ENCODE assay signal across 1 cellular context in the genomic region with DNA sequence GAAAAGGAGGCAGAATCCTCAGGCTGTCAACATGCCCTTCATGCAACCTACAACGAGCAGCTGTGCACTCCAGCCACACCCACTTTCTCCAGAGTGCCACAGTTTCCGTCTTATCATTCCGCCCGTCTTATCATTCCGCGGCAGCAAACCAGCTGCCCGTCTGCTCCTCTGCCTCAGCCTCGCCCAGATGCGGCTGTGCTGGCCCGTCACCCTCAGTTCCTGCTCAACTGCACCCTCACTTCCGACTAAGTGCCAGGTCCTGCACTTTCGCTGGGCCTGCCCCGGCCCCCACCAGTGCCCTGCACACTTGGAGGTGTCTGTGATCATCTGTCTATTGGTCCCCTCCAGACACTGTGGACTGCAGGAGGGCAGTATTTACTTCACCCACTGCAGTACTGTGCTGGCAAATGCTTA.
TF ChIP-seq lines count a peak whose summit lies in the region.

No MANE protein-coding gene starts in this region.

TF ChIP-seq in K562, 482 proteins besides CTCF, POLR2A, EP300 and RAD21 (continued from another document and continues in another):
- TF ChIP-seq CUX1 (CRISPR knock-in tag; IDR thresholded peaks at IDR 0.05) (peak; percentile 93), CREB3 (tag; conservative IDR thresholded peaks at IDR 0.05; ENCODE audit: low read depth) (peak; percentile 75; the same call in 1 of the 2 replicates), PTRF (tag; IDR thresholded peaks at IDR 0.05) (no peak), HDGF (IDR thresholded peaks at IDR 0.05) (0 out of 2 replicates have a peak, but pooled peaks have one; percentile 34), ARID4B (CRISPR knock-in tag; IDR thresholded peaks at IDR 0.05) (peak; percentile 94), SMARCA4 (IDR thresholded peaks at IDR 0.05) (peak; percentile 99), HMG20B (CRISPR knock-in tag; IDR thresholded peaks at IDR 0.05) (no peak), HDAC3 (IDR thresholded peaks at IDR 0.05; ENCODE audit: borderline replicate concordance, partially characterized antibody) (peak; percentile 92), ZNF766 (CRISPR knock-in tag; conservative IDR thresholded peaks at IDR 0.05) (peak; percentile 94), PCBP1 (IDR thresholded peaks at IDR 0.05; ENCODE audit: low read depth, low read length, poor library complexity, severe bottlenecking) (no peak), TFAM (CRISPR knock-in tag; conservative IDR thresholded peaks at IDR 0.05) (no peak), GTF3C2 (IDR thresholded peaks at IDR 0.05; ENCODE audit: borderline replicate concordance, extremely low read depth, insufficient read length) (no peak), CBX5 (IDR thresholded peaks at IDR 0.05; ENCODE audit: borderline replicate concordance, low read depth) (peak; percentile 61; the same call in 1 of the 2 replicates), BACH1 (tag; IDR thresholded peaks at IDR 0.05) (0 out of 2 replicates have a peak, but pooled peaks have one; percentile 20), PURB (CRISPR knock-in tag; IDR thresholded peaks at IDR 0.05; ENCODE audit: low read depth) (no peak), KLF16 (IDR thresholded peaks at IDR 0.05) (peak; percentile 99), MAFG (tag; conservative IDR thresholded peaks at IDR 0.05) (peak; percentile 51; the same call in 1 of the 2 replicates), HEY1 (CRISPR knock-in tag; IDR thresholded peaks at IDR 0.05; ENCODE audit: borderline replicate concordance) (0 out of 2 replicates have a peak, but pooled peaks have one; percentile 55), TAF1 (IDR thresholded peaks at IDR 0.05; ENCODE audit: control insufficient read depth, extremely low read depth, insufficient read depth, low read length, severe bottlenecking) (no peak), GTF2F1 (IDR thresholded peaks at IDR 0.05; ENCODE audit: low read depth, low read length) (no peak), SMARCA5 (IDR thresholded peaks at IDR 0.05) (no peak), CXXC5 (CRISPR knock-in tag; IDR thresholded peaks at IDR 0.05) (peak; percentile 94), HDAC8 (tag; IDR thresholded peaks at IDR 0.05) (no peak), SRSF9 (IDR thresholded peaks at IDR 0.05; ENCODE audit: borderline replicate concordance, low read depth, low read length) (no peak), ZNF79 (CRISPR knock-in tag; IDR thresholded peaks at IDR 0.05; ENCODE audit: low read depth) (no peak), RFX1 (IDR thresholded peaks at IDR 0.05) (no peak)
- TF ChIP-seq, protein P1, sequence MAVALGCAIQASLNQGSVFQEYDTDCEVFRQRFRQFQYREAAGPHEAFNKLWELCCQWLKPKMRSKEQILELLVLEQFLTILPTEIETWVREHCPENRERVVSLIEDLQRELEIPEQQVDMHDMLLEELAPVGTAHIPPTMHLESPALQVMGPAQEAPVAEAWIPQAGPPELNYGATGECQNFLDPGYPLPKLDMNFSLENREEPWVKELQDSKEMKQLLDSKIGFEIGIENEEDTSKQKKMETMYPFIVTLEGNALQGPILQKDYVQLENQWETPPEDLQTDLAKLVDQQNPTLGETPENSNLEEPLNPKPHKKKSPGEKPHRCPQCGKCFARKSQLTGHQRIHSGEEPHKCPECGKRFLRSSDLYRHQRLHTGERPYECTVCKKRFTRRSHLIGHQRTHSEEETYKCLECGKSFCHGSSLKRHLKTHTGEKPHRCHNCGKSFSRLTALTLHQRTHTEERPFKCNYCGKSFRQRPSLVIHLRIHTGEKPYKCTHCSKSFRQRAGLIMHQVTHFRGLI (CRISPR knock-in tag; IDR thresholded peaks at IDR 0.05): no peak
- TF ChIP-seq, protein P2, sequence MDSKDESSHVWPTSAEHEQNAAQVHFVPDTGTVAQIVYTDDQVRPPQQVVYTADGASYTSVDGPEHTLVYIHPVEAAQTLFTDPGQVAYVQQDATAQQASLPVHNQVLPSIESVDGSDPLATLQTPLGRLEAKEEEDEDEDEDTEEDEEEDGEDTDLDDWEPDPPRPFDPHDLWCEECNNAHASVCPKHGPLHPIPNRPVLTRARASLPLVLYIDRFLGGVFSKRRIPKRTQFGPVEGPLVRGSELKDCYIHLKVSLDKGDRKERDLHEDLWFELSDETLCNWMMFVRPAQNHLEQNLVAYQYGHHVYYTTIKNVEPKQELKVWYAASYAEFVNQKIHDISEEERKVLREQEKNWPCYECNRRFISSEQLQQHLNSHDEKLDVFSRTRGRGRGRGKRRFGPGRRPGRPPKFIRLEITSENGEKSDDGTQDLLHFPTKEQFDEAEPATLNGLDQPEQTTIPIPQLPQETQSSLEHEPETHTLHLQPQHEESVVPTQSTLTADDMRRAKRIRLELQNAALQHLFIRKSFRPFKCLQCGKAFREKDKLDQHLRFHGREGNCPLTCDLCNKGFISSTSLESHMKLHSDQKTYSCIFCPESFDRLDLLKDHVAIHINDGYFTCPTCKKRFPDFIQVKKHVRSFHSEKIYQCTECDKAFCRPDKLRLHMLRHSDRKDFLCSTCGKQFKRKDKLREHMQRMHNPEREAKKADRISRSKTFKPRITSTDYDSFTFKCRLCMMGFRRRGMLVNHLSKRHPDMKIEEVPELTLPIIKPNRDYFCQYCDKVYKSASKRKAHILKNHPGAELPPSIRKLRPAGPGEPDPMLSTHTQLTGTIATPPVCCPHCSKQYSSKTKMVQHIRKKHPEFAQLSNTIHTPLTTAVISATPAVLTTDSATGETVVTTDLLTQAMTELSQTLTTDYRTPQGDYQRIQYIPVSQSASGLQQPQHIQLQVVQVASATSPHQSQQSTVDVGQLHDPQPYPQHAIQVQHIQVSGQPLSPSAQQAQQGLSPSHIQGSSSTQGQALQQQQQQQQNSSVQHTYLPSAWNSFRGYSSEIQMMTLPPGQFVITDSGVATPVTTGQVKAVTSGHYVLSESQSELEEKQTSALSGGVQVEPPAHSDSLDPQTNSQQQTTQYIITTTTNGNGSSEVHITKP (IDR thresholded peaks at IDR 0.05; ENCODE audit: partially characterized antibody): no peak
- TF ChIP-seq, protein P3, sequence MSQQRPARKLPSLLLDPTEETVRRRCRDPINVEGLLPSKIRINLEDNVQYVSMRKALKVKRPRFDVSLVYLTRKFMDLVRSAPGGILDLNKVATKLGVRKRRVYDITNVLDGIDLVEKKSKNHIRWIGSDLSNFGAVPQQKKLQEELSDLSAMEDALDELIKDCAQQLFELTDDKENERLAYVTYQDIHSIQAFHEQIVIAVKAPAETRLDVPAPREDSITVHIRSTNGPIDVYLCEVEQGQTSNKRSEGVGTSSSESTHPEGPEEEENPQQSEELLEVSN (IDR thresholded peaks at IDR 0.05; ENCODE audit: borderline replicate concordance in 1 of 2, extremely low read depth in 1 of 2, insufficient read depth in 1 of 2, insufficient read length in 1 of 2, low read depth in 1 of 2, low read length in 1 of 2, poor library complexity in 1 of 2, severe bottlenecking in 1 of 2): peak; percentile 22 to 36
- TF ChIP-seq, protein P4, sequence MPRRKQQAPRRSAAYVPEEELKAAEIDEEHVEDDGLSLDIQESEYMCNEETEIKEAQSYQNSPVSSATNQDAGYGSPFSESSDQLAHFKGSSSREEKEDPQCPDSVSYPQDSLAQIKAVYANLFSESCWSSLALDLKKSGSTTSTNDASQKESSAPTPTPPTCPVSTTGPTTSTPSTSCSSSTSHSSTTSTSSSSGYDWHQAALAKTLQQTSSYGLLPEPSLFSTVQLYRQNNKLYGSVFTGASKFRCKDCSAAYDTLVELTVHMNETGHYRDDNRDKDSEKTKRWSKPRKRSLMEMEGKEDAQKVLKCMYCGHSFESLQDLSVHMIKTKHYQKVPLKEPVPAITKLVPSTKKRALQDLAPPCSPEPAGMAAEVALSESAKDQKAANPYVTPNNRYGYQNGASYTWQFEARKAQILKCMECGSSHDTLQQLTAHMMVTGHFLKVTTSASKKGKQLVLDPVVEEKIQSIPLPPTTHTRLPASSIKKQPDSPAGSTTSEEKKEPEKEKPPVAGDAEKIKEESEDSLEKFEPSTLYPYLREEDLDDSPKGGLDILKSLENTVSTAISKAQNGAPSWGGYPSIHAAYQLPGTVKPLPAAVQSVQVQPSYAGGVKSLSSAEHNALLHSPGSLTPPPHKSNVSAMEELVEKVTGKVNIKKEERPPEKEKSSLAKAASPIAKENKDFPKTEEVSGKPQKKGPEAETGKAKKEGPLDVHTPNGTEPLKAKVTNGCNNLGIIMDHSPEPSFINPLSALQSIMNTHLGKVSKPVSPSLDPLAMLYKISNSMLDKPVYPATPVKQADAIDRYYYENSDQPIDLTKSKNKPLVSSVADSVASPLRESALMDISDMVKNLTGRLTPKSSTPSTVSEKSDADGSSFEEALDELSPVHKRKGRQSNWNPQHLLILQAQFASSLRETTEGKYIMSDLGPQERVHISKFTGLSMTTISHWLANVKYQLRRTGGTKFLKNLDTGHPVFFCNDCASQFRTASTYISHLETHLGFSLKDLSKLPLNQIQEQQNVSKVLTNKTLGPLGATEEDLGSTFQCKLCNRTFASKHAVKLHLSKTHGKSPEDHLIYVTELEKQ (CRISPR knock-in tag; IDR thresholded peaks at IDR 0.05): no peak
